Comparison of ENCODE assay signal across 8 cellular contexts in the genomic region with DNA sequence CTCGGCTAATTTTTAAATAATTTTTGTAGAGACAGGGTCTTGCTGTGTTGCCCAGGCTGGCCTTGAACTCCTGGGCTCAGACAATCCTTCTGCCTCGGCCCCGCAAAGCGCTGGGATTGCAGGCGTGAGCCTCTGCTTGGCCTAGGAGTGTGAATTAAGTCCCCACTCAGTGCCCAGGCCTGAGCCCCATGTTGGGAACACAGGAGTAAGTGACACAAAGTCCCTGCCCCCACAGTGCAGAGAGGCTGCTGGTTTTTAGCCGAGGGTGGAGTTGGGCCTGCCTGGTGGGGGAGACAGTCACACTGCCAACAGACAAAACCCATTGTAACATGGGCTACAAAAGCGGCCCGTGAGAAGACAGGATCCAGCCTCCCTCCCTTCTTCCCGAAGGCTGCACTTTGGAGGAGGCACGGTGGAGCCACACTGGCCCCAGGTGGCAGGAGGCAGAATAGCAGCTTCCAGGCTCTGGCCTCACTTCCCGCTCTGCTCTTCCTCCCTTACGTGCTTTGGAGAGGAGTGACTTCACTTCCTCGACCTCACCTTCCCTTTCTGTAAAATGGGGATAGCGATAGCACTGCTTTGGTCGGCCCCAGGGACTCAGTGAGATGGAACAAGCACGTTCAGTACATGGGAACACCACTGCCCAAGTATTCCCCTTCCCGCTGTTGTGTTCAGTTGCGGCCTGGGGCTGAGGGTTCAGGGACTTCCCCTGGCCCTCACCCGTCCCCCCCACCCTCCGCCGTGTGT. TPM values are rescaled to one million over a fixed set of nuclear protein-coding genes. Genes with fewer than 3 reads are reported as not detected.
DNase-seq lines count a peak whose midpoint lies in the region; ATAC-seq and TF ChIP-seq lines count a peak whose summit lies in the region.

No MANE protein-coding gene starts in this region.

- TF ChIP-seq CTCF in lower leg skin (IDR thresholded peaks at IDR 0.05) = peak in 1 of 3 donors; percentile 97

- H3K9ac ChIP-seq in GM23248 = peak overlapping the region; percentile 20; the same call in 1 of the 2 replicates

- DNase-seq in AG20443 (ENCODE audit: low spot score) = peak; percentile 93
- peak; percentile 91 for DNase-seq in GM23248
- DNase-seq in NCI-H524 (lab: John Stamatoyannopoulos, UW) = peak; percentile 54 to 85
- peak; percentile 65 for DNase-seq in activated CD4-positive, alpha-beta T cell treated with anti-CD3 and anti-CD28 coated beads, Interleukin-2, amount 10 ng/mL, durations not matched to agents 7 days and 5 days
- DNase-seq in lower leg skin (ENCODE audit: low spot score in 2 of 2) = peak; percentile 59 to 94
- DNase-seq in stimulated activated CD4-positive, alpha-beta T cell treated with anti-CD3 and anti-CD28 coated beads, Interleukin-4, amount 100 ng/mL, for 1 hour = peak; percentile 54

- CTCF ChIA-PET in activated CD4-positive, alpha-beta T cell treated with anti-CD3 and anti-CD28 coated beads, Interleukin-2, amount 10 ng/mL, durations not matched to agents 7 days and 5 days (lab: Charles Lee) = interaction anchor here (0.7 to 2.1 kb wide), 10 partner anchors 9 to 404 kb away, joined by 3 to 14 read pairs (median 4); no protein-coding TSS in a partner anchor

- H3K27ac Mint-ChIP-seq in activated CD4-positive, alpha-beta T cell treated with anti-CD3 and anti-CD28 coated beads, Interleukin-2, amount 10 ng/mL, durations not matched to agents 7 days and 5 days = no peak overlapping the region

- H3K4me3 ChIP-seq in GM23248 (no peak overlapping the region), ectodermal cell (ENCODE audit: insufficient read depth, low read depth, low read length) (no peak overlapping the region), lower leg skin (ENCODE audit: low read depth, poor library complexity, severe bottlenecking) (no peak overlapping the region)

- H3K27me3 ChIP-seq in GM23248 (replicated peaks; ENCODE audit: insufficient read depth) = no peaks in the 10 kb centered on the region
- H3K27me3 ChIP-seq in ectodermal cell (ENCODE audit: control insufficient read depth, insufficient read depth, low read length, poor library complexity, severe bottlenecking) = no peaks in the 10 kb centered on the region

- 0 out of 2 replicates have a peak, but pooled peaks cover 7% of the 10 kb centered on the region for H3F3A ChIP-seq in GM23248 (ENCODE audit: insufficient read depth)

- POLR2A ChIA-PET in activated CD4-positive, alpha-beta T cell treated with anti-CD3 and anti-CD28 coated beads, Interleukin-2, amount 10 ng/mL, durations not matched to agents 7 days and 5 days (lab: Charles Lee) = no interaction called here

- no peak overlapping the region for H3K4me3 Mint-ChIP-seq in activated CD4-positive, alpha-beta T cell treated with anti-CD3 and anti-CD28 coated beads, Interleukin-2, amount 10 ng/mL, durations not matched to agents 7 days and 5 days

- H3K9me3 ChIP-seq in GM23248 (ENCODE audit: low read depth) = no peaks in the 10 kb centered on the region
- H3K9me3 ChIP-seq in ectodermal cell (ENCODE audit: control insufficient read depth, low read length) = no peaks in the 10 kb centered on the region

- H2AFZ ChIP-seq in GM23248 = no peak overlapping the region

- WGBS in GM23248 (ENCODE audit: low coverage in 1 of 2, low lambda C conversion rate in 2 of 2, missing lambda C conversion rate in 2 of 2), 2 experiments = 22 to 31% methylated on average over 17 to 21 of the region's 21 CpGs
- 52 to 55% methylated on average over 21 of the region's 21 CpGs for WGBS in ectodermal cell, 2 experiments
- WGBS in lower leg skin, 2 donors = 39% methylated on average over 20 to 21 of the region's 21 CpGs

- H3K79me2 ChIP-seq in GM23248 (ENCODE audit: insufficient read depth) = no peaks in the 10 kb centered on the region

- peaks cover 15% of the 10 kb centered on the region for H3K36me3 Mint-ChIP-seq in activated CD4-positive, alpha-beta T cell treated with anti-CD3 and anti-CD28 coated beads, Interleukin-2, amount 10 ng/mL, durations not matched to agents 7 days and 5 days (ENCODE audit: low read depth)

- ATAC-seq in HG02763 (IDR thresholded peaks at IDR 0.05; ENCODE audit: unreplicated experiment) = no peak

- H3K36me3 ChIP-seq in GM23248 (ENCODE audit: low read depth) (peaks cover 13% of the 10 kb centered on the region; the same call in 1 of the 2 replicates), ectodermal cell (ENCODE audit: control insufficient read depth, insufficient read depth, low read length) (peaks cover 17% of the 10 kb centered on the region)

- in situ Hi-C loops in GM23248 (cut with MboI) = no loop called here

- no peaks in the 10 kb centered on the region for H3K27me3 Mint-ChIP-seq in activated CD4-positive, alpha-beta T cell treated with anti-CD3 and anti-CD28 coated beads, Interleukin-2, amount 10 ng/mL, durations not matched to agents 7 days and 5 days

- no peaks in the 10 kb centered on the region for H3K9me3 Mint-ChIP-seq in activated CD4-positive, alpha-beta T cell treated with anti-CD3 and anti-CD28 coated beads, Interleukin-2, amount 10 ng/mL, durations not matched to agents 7 days and 5 days

- H3K4me1 ChIP-seq in GM23248 (ENCODE audit: insufficient read depth) (no peaks in the 10 kb centered on the region), ectodermal cell (ENCODE audit: control insufficient read depth, insufficient read depth, low read length) (no peaks in the 10 kb centered on the region)

- no peak overlapping the region for H3K4me2 ChIP-seq in GM23248 (ENCODE audit: unreplicated experiment)

- H3K4me1 Mint-ChIP-seq in activated CD4-positive, alpha-beta T cell treated with anti-CD3 and anti-CD28 coated beads, Interleukin-2, amount 10 ng/mL, durations not matched to agents 7 days and 5 days = no peaks in the 10 kb centered on the region

- no peak for TF ChIP-seq POLR2A in lower leg skin (IDR thresholded peaks at IDR 0.05)

- no peaks in the 10 kb centered on the region for H4K20me1 ChIP-seq in GM23248 (ENCODE audit: insufficient read depth)

- intact Hi-C loops in lower leg skin (cut with DNase I; ENCODE audit: low total_unique reads) = loop anchor here (5.0 kb wide), 1 partner anchor 261 kb away; no protein-coding TSS in a partner anchor

- H3K27ac ChIP-seq in GM23248 = peak overlapping the region; percentile 47
- peak overlapping the region; percentile 61 for H3K27ac ChIP-seq in ectodermal cell (ENCODE audit: insufficient read depth, low read depth, low read length, poor library complexity, severe bottlenecking)

- H3K9me2 ChIP-seq in GM23248 (ENCODE audit: insufficient read depth) = no peaks in the 10 kb centered on the region

RNA-seq across cellular contexts. Expression of gene EHD2, which starts 15.2 kb away (rescaled TPM):
- total RNA-seq in GM23248 (2014; rRNA removed; shearing (Covaris generic)) = 163 and 169 TPM in 2 replicates
- polyA plus RNA-seq in GM23248 (2016; fragmentation: Nextera tagmentation; extraction: Ambion mirVana) = 498 and 517 TPM in 2 replicates
- not detected for total RNA-seq in activated CD4-positive, alpha-beta T cell treated with anti-CD3 and anti-CD28 coated beads, Interleukin-2, amount 10 ng/mL, durations not matched to agents 7 days and 5 days
- 14.2 TPM for polyA plus RNA-seq in ectodermal cell (2013, experiment 1 of 4)
- polyA plus RNA-seq in ectodermal cell (2013, experiment 2 of 4) = 15.5 TPM
- polyA plus RNA-seq in ectodermal cell (2013, experiment 3 of 4) = 9.9 TPM
- polyA plus RNA-seq in ectodermal cell (2013, experiment 4 of 4) = 10.6 TPM
- 10 to 100 TPM; 49.4 to 89.4 (median 66.0) TPM for total RNA-seq in lower leg skin

RNA-seq across cellular contexts. Expression of gene NOP53, which starts 47.3 kb away (rescaled TPM):
- 58.3 and 62.8 TPM in 2 replicates for total RNA-seq in GM23248 (2014; rRNA removed; shearing (Covaris generic))
- 39.8 and 40.7 TPM in 2 replicates for polyA plus RNA-seq in GM23248 (2016; fragmentation: Nextera tagmentation; extraction: Ambion mirVana)
- 100 to 1,000 TPM; 368 to 402 TPM for total RNA-seq in activated CD4-positive, alpha-beta T cell treated with anti-CD3 and anti-CD28 coated beads, Interleukin-2, amount 10 ng/mL, durations not matched to agents 7 days and 5 days
- polyA plus RNA-seq in ectodermal cell (2013, experiment 1 of 4) = 339 TPM
- polyA plus RNA-seq in ectodermal cell (2013, experiment 2 of 4) = 348 TPM
- polyA plus RNA-seq in ectodermal cell (2013, experiment 3 of 4) = 331 TPM
- 363 TPM for polyA plus RNA-seq in ectodermal cell (2013, experiment 4 of 4)
- 100 to 1,000 TPM; 537 to 842 (median 746) TPM for total RNA-seq in lower leg skin

Comparison
In these comparisons a context has a peak if more than half of its experiments do, and no peak if none do; other contexts are left out.
1. RNA of gene EHD2, which starts 15.2 kb away (total RNA-seq): 163 to 169 TPM in GM23248 and 49.4 to 89.4 TPM in lower leg skin; not detected in activated CD4-positive, alpha-beta T cell treated with anti-CD3 and anti-CD28 coated beads, Interleukin-2, amount 10 ng/mL, durations not matched to agents 7 days and 5 days; every median in the first group is over 10 times any median in the second.
2. Peak in every context shown above with its lines, with median percentiles within 50 percentile points of each other: DNase-seq.